15 cellular contexts compared by ENCODE assay signal in genomic region chr18:48836231-48836805, GRCh38.
A peak's percentile ranks its signal among the peaks of the same experiment; 100 is the strongest.
DNase-seq lines count a peak whose midpoint lies in the region; ATAC-seq and TF ChIP-seq lines count a peak whose summit lies in the region.
"Had no signal": no experiment of that assay in that cellular context is flagged by ENCODE, and none has a peak within 500 bp of the region (broad histone marks: within the 10 kb centered on the region; RNA-seq: fewer than 3 reads in every experiment).

No MANE protein-coding gene starts in this region.

- peaks cover 85% of the 10 kb centered on the region for H3K4me1 Mint-ChIP-seq in activated CD8-positive, alpha-beta T cell treated with anti-CD3 and anti-CD28 coated beads, Interleukin-2, amount 10 ng/mL, durations not matched to agents 7 days and 5 days (ENCODE audit: low read depth)

- H3K9me3 ChIP-seq in mesenchymal stem cell (ENCODE audit: control insufficient read depth, low read length), result no peaks in the 10 kb centered on the region
- no peaks in the 10 kb centered on the region for H3K9me3 ChIP-seq in upper lobe of right lung
- H3K9me3 ChIP-seq: tibial nerve had no signal

- CTCF ChIA-PET in activated CD8-positive, alpha-beta T cell treated with anti-CD3 and anti-CD28 coated beads, Interleukin-2, amount 10 ng/mL, durations not matched to agents 7 days and 5 days (lab: Charles Lee), result interaction anchor here (0.5 kb wide), 1 partner anchor 37 kb away, joined by 3 read pairs; no protein-coding TSS in a partner anchor

- H3K9ac ChIP-seq in mesenchymal stem cell (ENCODE audit: low read length), result no peak overlapping the region
- H3K9ac ChIP-seq: neural progenitor cell had no signal

- no peaks in the 10 kb centered on the region for H3K9me3 Mint-ChIP-seq in activated naive CD4-positive, alpha-beta T cell treated with anti-CD3 and anti-CD28 coated beads, Interleukin-2, amount 50 U/mL, for 72 hours
- no peaks in the 10 kb centered on the region for H3K9me3 Mint-ChIP-seq in activated CD8-positive, alpha-beta T cell treated with anti-CD3 and anti-CD28 coated beads, Interleukin-2, amount 10 ng/mL, durations not matched to agents 7 days and 5 days (ENCODE audit: insufficient read depth)
- H3K9me3 Mint-ChIP-seq: neural progenitor cell had no signal

- peak overlapping the region; percentile 33 for H4K8ac ChIP-seq in mesenchymal stem cell (ENCODE audit: low read length)

- peak overlapping the region; percentile 44 to 84 for H2BK12ac ChIP-seq in mesenchymal stem cell (ENCODE audit: low read length in 2 of 2)

- H3K18ac ChIP-seq in mesenchymal stem cell (ENCODE audit: low read depth in 1 of 2, low read length in 2 of 2), result peak overlapping the region; percentile 41 to 52

- H3K27me3 ChIP-seq in mesenchymal stem cell (ENCODE audit: control insufficient read depth in 1 of 2, insufficient read depth in 1 of 2, low read length in 2 of 2), result no peaks in the 10 kb centered on the region
- no peaks in the 10 kb centered on the region for H3K27me3 ChIP-seq in upper lobe of right lung
- H3K27me3 ChIP-seq: neural progenitor cell, tibial nerve had no signal

- H3K27ac Mint-ChIP-seq in activated naive CD4-positive, alpha-beta T cell treated with anti-CD3 and anti-CD28 coated beads, Interleukin-2, amount 50 U/mL, for 72 hours, result peak overlapping the region; percentile 68 to 95
- H3K27ac Mint-ChIP-seq in activated CD8-positive, alpha-beta T cell treated with anti-CD3 and anti-CD28 coated beads, Interleukin-2, amount 10 ng/mL, durations not matched to agents 7 days and 5 days, result peak overlapping the region; percentile 64
- H3K27ac Mint-ChIP-seq: neural progenitor cell had no signal

- no peak for DNase-seq in activated naive CD4-positive, alpha-beta T cell treated with anti-CD3 and anti-CD28 coated beads, Interleukin-2, amount 50 U/mL, for 72 hours (ENCODE audit: low spot score in 2 of 2)
- no peak for DNase-seq in activated naive CD4-positive, alpha-beta T cell treated with anti-CD3 and anti-CD28 coated beads, Interleukin-2, amount 50 U/mL, for 16 hours
- no peak for DNase-seq in activated CD8-positive, alpha-beta T cell treated with anti-CD3 and anti-CD28 coated beads, Interleukin-2, amount 10 ng/mL, durations not matched to agents 7 days and 5 days
- no peak for DNase-seq in mesenchymal stem cell
- DNase-seq in upper lobe of right lung, result peak; percentile 40
- DNase-seq in hepatic stellate cell (ENCODE audit: low spot score), result no peak
- DNase-seq in left lobe of liver (ENCODE audit: low spot score), result no peak
- DNase-seq: anterior cingulate cortex, hypothalamus, midbrain, MV-4-11, NCI-H187 treated with DMSO at 0.1 percent for 48 hours had no signal

- no peaks in the 10 kb centered on the region for H3K27me3 Mint-ChIP-seq in activated CD8-positive, alpha-beta T cell treated with anti-CD3 and anti-CD28 coated beads, Interleukin-2, amount 10 ng/mL, durations not matched to agents 7 days and 5 days (ENCODE audit: low read depth)

- H3K23ac ChIP-seq in mesenchymal stem cell (ENCODE audit: low read length in 2 of 2), result no peak overlapping the region

- H4K91ac ChIP-seq in mesenchymal stem cell (ENCODE audit: low read length), result peak overlapping the region; percentile 9

- peak overlapping the region in 1 of 2 experiments; percentile 53 for H3K14ac ChIP-seq in mesenchymal stem cell (ENCODE audit: low read length in 2 of 2)

- peak overlapping the region; percentile 21 for H2BK120ac ChIP-seq in mesenchymal stem cell (ENCODE audit: low read depth, low read length)

- 95% methylated on average over 4 of the region's 4 CpGs for WGBS in mesenchymal stem cell

- H3K79me1 ChIP-seq in mesenchymal stem cell (replicated peaks; ENCODE audit: low read length, poor library complexity, severe bottlenecking), result peaks cover 17% of the 10 kb centered on the region

- POLR2A ChIA-PET in activated CD8-positive, alpha-beta T cell treated with anti-CD3 and anti-CD28 coated beads, Interleukin-2, amount 10 ng/mL, durations not matched to agents 7 days and 5 days (lab: Charles Lee), result interaction anchor here (0.9 kb wide), 1 partner anchor 93 kb away, joined by 3 read pairs; no protein-coding TSS in a partner anchor

- peaks cover 73% of the 10 kb centered on the region for H3K4me1 ChIP-seq in mesenchymal stem cell (ENCODE audit: control insufficient read depth, insufficient read depth, low read depth, low read length)
- H3K4me1 ChIP-seq in upper lobe of right lung, result peaks cover 55% of the 10 kb centered on the region

- no peak overlapping the region for H2AFZ ChIP-seq in mesenchymal stem cell (ENCODE audit: low read depth, low read length)
- H2AFZ ChIP-seq: neural progenitor cell had no signal

- H3K4me3 ChIP-seq in mesenchymal stem cell (ENCODE audit: insufficient read depth in 1 of 2, low read depth in 1 of 2, low read length in 2 of 2) (no peak overlapping the region), upper lobe of right lung (no peak overlapping the region)
- H3K4me3 ChIP-seq: neural progenitor cell, tibial nerve had no signal

- H2AK5ac ChIP-seq in mesenchymal stem cell (ENCODE audit: low read length, severe bottlenecking), result peak overlapping the region; percentile 57

- intact Hi-C loops in upper lobe of right lung (cut with DNase I), result no loop called here

- peak overlapping the region; percentile 57 for H2BK15ac ChIP-seq in mesenchymal stem cell (ENCODE audit: low read depth, poor library complexity, severe bottlenecking)

- no peak overlapping the region for H3K4me3 Mint-ChIP-seq in activated CD8-positive, alpha-beta T cell treated with anti-CD3 and anti-CD28 coated beads, Interleukin-2, amount 10 ng/mL, durations not matched to agents 7 days and 5 days
- H3K4me3 Mint-ChIP-seq: neural progenitor cell had no signal

- no peak for ATAC-seq in activated naive CD4-positive, alpha-beta T cell treated with anti-CD3 and anti-CD28 coated beads, Interleukin-2, amount 50 U/mL, for 72 hours
- ATAC-seq in activated CD8-positive, alpha-beta T cell treated with anti-CD3 and anti-CD28 coated beads, Interleukin-2, amount 10 ng/mL, durations not matched to agents 7 days and 5 days, result no peak
- ATAC-seq in upper lobe of right lung (no peak), GM18873 (IDR thresholded peaks at IDR 0.05; ENCODE audit: low FRiP score, unreplicated experiment) (no peak), left lobe of liver (no peak)

- H3K27ac ChIP-seq in mesenchymal stem cell (ENCODE audit: low read length, poor library complexity, severe bottlenecking) (no peak overlapping the region), upper lobe of right lung (no peak overlapping the region)
- H3K27ac ChIP-seq: neural progenitor cell, tibial nerve had no signal

- peaks cover 0 to 7% of the 10 kb centered on the region in 2 donors for H3K36me3 Mint-ChIP-seq in activated naive CD4-positive, alpha-beta T cell treated with anti-CD3 and anti-CD28 coated beads, Interleukin-2, amount 50 U/mL, for 72 hours
- H3K36me3 Mint-ChIP-seq in activated CD8-positive, alpha-beta T cell treated with anti-CD3 and anti-CD28 coated beads, Interleukin-2, amount 10 ng/mL, durations not matched to agents 7 days and 5 days (ENCODE audit: low read depth), result peaks cover 7% of the 10 kb centered on the region
- H3K36me3 Mint-ChIP-seq: neural progenitor cell had no signal

- TF ChIP-seq CTCF in upper lobe of right lung (IDR thresholded peaks at IDR 0.05), result no peak

- H3K4ac ChIP-seq in mesenchymal stem cell (ENCODE audit: low read depth in 1 of 2, low read length in 2 of 2), result peak overlapping the region; percentile 5 to 49

- peaks cover 0 to 16% of the 10 kb centered on the region in 2 experiments for H3K36me3 ChIP-seq in mesenchymal stem cell (ENCODE audit: control insufficient read depth in 1 of 2, insufficient read depth in 2 of 2, low read depth in 1 of 2, low read length in 2 of 2)
- H3K36me3 ChIP-seq in upper lobe of right lung, result no peaks in the 10 kb centered on the region
- H3K36me3 ChIP-seq: neural progenitor cell, tibial nerve had no signal

- no peak overlapping the region for H3K4me2 ChIP-seq in mesenchymal stem cell (ENCODE audit: low read length, poor library complexity, severe bottlenecking)
- H3K4me2 ChIP-seq: neural progenitor cell had no signal

- peak overlapping the region; percentile 32 for H2BK5ac ChIP-seq in mesenchymal stem cell (ENCODE audit: low read depth, low read length, poor library complexity, severe bottlenecking)
